Comparison of ENCODE assay signal across 8 cellular contexts in the genomic region with DNA sequence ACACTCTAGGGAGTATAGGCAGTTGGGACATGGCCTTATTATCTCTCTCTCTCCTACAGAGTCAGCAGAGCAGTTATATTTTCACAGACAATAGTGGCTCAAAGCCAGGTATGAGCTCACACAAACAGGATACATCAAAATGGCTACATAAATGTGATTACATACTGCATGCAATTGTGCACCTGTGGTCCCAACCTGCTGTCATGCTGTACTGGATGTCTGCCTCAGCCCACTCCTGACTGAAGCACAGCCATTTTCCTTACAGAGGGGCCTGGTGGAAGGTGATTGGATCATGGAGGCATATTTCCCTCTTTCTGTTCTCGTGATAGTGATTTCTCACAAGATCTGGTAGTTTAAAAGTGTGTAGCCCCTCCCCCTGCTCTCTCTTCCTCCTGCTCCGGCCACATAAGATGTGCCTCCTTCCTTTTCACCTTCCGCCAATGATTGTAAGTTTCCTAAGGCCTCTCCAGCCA. TPM values are rescaled to one million over a fixed set of nuclear protein-coding genes. Genes with fewer than 3 reads are reported as not detected.
A peak's percentile ranks its signal among the peaks of the same experiment; 100 is the strongest.
DNase-seq lines count a peak whose midpoint lies in the region; ATAC-seq and TF ChIP-seq lines count a peak whose summit lies in the region.

No MANE protein-coding gene starts in this region.

- CTCF ChIA-PET in activated CD8-positive, alpha-beta memory T cell treated with anti-CD3 and anti-CD28 coated beads, Interleukin-2, amount 10 ng/mL, durations not matched to agents 7 days and 5 days (lab: Charles Lee) = interaction anchor here (0.6 to 1.7 kb wide), 2 partner anchors 19 to 447 kb away, joined by 3 read pairs; partner anchors contain the start of gene MYL9

- no peaks in the 10 kb centered on the region for H3K27me3 ChIP-seq in neural progenitor cell

- H3K4me2 ChIP-seq in neural progenitor cell = no peak overlapping the region

- DNase-seq in activated CD8-positive, alpha-beta memory T cell treated with anti-CD3 and anti-CD28 coated beads, Interleukin-2, amount 10 ng/mL, durations not matched to agents 7 days and 5 days = no peak
- no peak for DNase-seq in activated CD8-positive, alpha-beta memory T cell treated with anti-CD3 and anti-CD28 coated beads, Interleukin-2, amount 50 U/mL, for 4 hours
- DNase-seq in NOMO-1 (lab: John Stamatoyannopoulos, UW; ENCODE audit: unreplicated experiment in 2 of 2) (peak; percentile 65 to 83), pulmonary artery endothelial cell (ENCODE audit: low read depth, low spot score) (peak; percentile 57), NCI-H1694 (lab: John Stamatoyannopoulos, UW) (no peak), neural progenitor cell (ENCODE audit: low spot score) (no peak)

- no peaks in the 10 kb centered on the region for H3K36me3 ChIP-seq in neural progenitor cell

- no peaks in the 10 kb centered on the region for H3K4me1 ChIP-seq in neural progenitor cell

- no peak overlapping the region for H3K9ac ChIP-seq in neural progenitor cell

- H2AFZ ChIP-seq in neural progenitor cell (replicated peaks) = no peak overlapping the region

- H3K4me3 Mint-ChIP-seq in activated CD8-positive, alpha-beta memory T cell treated with anti-CD3 and anti-CD28 coated beads, Interleukin-2, amount 10 ng/mL, durations not matched to agents 7 days and 5 days = no peak overlapping the region
- H3K4me3 Mint-ChIP-seq in dendritic cell treated with granulocyte-macrophage colony-stimulating factor and Interleukin-4, amounts not matched to agents 40 ng/mL and 50 ng/mL, for 4 days = peak overlapping the region; percentile 62
- H3K4me3 Mint-ChIP-seq in neural progenitor cell = no peak overlapping the region

- H3K27ac Mint-ChIP-seq in activated CD8-positive, alpha-beta memory T cell treated with anti-CD3 and anti-CD28 coated beads, Interleukin-2, amount 10 ng/mL, durations not matched to agents 7 days and 5 days = peak overlapping the region; percentile 24
- peak overlapping the region; percentile 79 for H3K27ac Mint-ChIP-seq in dendritic cell treated with granulocyte-macrophage colony-stimulating factor and Interleukin-4, amounts not matched to agents 40 ng/mL and 50 ng/mL, for 4 days
- no peak overlapping the region for H3K27ac Mint-ChIP-seq in neural progenitor cell

- no peak for TF ChIP-seq CTCF in neural progenitor cell (IDR thresholded peaks at IDR 0.05)

- peaks cover 21% of the 10 kb centered on the region for H3K36me3 Mint-ChIP-seq in activated CD8-positive, alpha-beta memory T cell treated with anti-CD3 and anti-CD28 coated beads, Interleukin-2, amount 10 ng/mL, durations not matched to agents 7 days and 5 days
- peaks cover 10% of the 10 kb centered on the region for H3K36me3 Mint-ChIP-seq in dendritic cell treated with granulocyte-macrophage colony-stimulating factor and Interleukin-4, amounts not matched to agents 40 ng/mL and 50 ng/mL, for 4 days (ENCODE audit: low read depth)
- peaks cover 6% of the 10 kb centered on the region for H3K36me3 Mint-ChIP-seq in neural progenitor cell

- H3K27me3 Mint-ChIP-seq in activated CD8-positive, alpha-beta memory T cell treated with anti-CD3 and anti-CD28 coated beads, Interleukin-2, amount 10 ng/mL, durations not matched to agents 7 days and 5 days = no peaks in the 10 kb centered on the region
- no peaks in the 10 kb centered on the region for H3K27me3 Mint-ChIP-seq in dendritic cell treated with granulocyte-macrophage colony-stimulating factor and Interleukin-4, amounts not matched to agents 40 ng/mL and 50 ng/mL, for 4 days
- peaks cover 8% of the 10 kb centered on the region for H3K27me3 Mint-ChIP-seq in neural progenitor cell (ENCODE audit: insufficient read depth, low read depth)

- H3K27ac ChIP-seq in neural progenitor cell = no peak overlapping the region

- H3F3A ChIP-seq in neural progenitor cell (ENCODE audit: low read depth) = no peaks in the 10 kb centered on the region

- H3K9me3 Mint-ChIP-seq in activated CD8-positive, alpha-beta memory T cell treated with anti-CD3 and anti-CD28 coated beads, Interleukin-2, amount 10 ng/mL, durations not matched to agents 7 days and 5 days (ENCODE audit: low read depth) = peaks cover 3% of the 10 kb centered on the region
- peaks cover 10% of the 10 kb centered on the region for H3K9me3 Mint-ChIP-seq in dendritic cell treated with granulocyte-macrophage colony-stimulating factor and Interleukin-4, amounts not matched to agents 40 ng/mL and 50 ng/mL, for 4 days
- H3K9me3 Mint-ChIP-seq in neural progenitor cell = peaks cover 8% of the 10 kb centered on the region

- H3K4me1 Mint-ChIP-seq in activated CD8-positive, alpha-beta memory T cell treated with anti-CD3 and anti-CD28 coated beads, Interleukin-2, amount 10 ng/mL, durations not matched to agents 7 days and 5 days = peaks cover 18% of the 10 kb centered on the region
- peaks cover 49% of the 10 kb centered on the region for H3K4me1 Mint-ChIP-seq in dendritic cell treated with granulocyte-macrophage colony-stimulating factor and Interleukin-4, amounts not matched to agents 40 ng/mL and 50 ng/mL, for 4 days (ENCODE audit: low read depth)
- H3K4me1 Mint-ChIP-seq in neural progenitor cell = peaks cover 5% of the 10 kb centered on the region

- no peak for ATAC-seq in activated CD8-positive, alpha-beta memory T cell treated with anti-CD3 and anti-CD28 coated beads, Interleukin-2, amount 10 ng/mL, durations not matched to agents 7 days and 5 days
- no peak for ATAC-seq in HG03378 (IDR thresholded peaks at IDR 0.05; ENCODE audit: unreplicated experiment)

- no peaks in the 10 kb centered on the region for H3K79me2 ChIP-seq in neural progenitor cell (ENCODE audit: low read depth)

- no peaks in the 10 kb centered on the region for H4K20me1 ChIP-seq in neural progenitor cell (ENCODE audit: low read depth)

- H3K9me3 ChIP-seq in neural progenitor cell (ENCODE audit: low read depth) = no peaks in the 10 kb centered on the region

- H3K4me3 ChIP-seq in neural progenitor cell = no peak overlapping the region

- intact Hi-C loops in dendritic cell treated with granulocyte-macrophage colony-stimulating factor and Interleukin-4, amounts not matched to agents 40 ng/mL and 50 ng/mL, for 4 days (cut with micrococcal nuclease) = loop anchor here (2.0 kb wide), 1 partner anchor 16 kb away; no protein-coding TSS in a partner anchor

RNA-seq across cellular contexts. Expression of gene SAMHD1, which starts 37.0 kb away (rescaled TPM):
- 100 to 1,000 TPM; 167 to 213 TPM for total RNA-seq in activated CD8-positive, alpha-beta memory T cell treated with anti-CD3 and anti-CD28 coated beads, Interleukin-2, amount 10 ng/mL, durations not matched to agents 7 days and 5 days
- total RNA-seq in pulmonary artery endothelial cell (19.9 and 32.0 TPM in 2 replicates), neural progenitor cell (ENCODE audit: low replicate concordance) (12.2 and 29.0 TPM in 2 replicates)

Comparison
In these comparisons a context has a peak if more than half of its experiments do, and no peak if none do; other contexts are left out.
1. DNase-seq: peak in NOMO-1 (2 of 2) and pulmonary artery endothelial cell (single experiment); none in activated CD8-positive, alpha-beta memory T cell treated with anti-CD3 and anti-CD28 coated beads, Interleukin-2, amount 10 ng/mL, durations not matched to agents 7 days and 5 days (single experiment), activated CD8-positive, alpha-beta memory T cell treated with anti-CD3 and anti-CD28 coated beads, Interleukin-2, amount 50 U/mL, for 4 hours (single experiment), NCI-H1694 (single experiment) and neural progenitor cell (single experiment).